Comparison of ENCODE assay signal across 16 cellular contexts in the genomic region with DNA sequence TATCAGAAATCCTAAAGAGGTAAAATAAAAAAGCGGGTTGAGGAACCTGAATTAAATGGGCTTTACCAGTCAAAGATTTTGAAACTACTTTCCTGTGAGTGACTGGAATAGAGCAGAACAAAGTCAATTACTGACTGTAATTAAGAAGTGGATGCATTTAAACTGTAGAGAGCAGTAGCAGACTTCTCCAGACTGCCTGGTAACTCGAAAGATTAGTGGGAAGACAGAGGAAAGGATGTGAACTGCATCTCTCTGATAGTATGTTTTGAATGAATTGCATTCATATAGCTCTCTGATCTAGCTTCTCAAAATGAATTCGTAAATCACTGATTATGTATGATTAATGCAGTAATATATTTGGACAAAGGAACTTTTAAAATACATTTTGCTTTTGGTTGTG.
DNase-seq lines count a peak whose midpoint lies in the region; ATAC-seq, FAIRE-seq and TF ChIP-seq lines count a peak whose summit lies in the region.
"Had no signal": no experiment of that assay in that cellular context is flagged by ENCODE, and none has a peak within 500 bp of the region (broad histone marks: within the 10 kb centered on the region; RNA-seq: fewer than 3 reads in every experiment).

No MANE protein-coding gene starts in this region.

- POLR2A ChIA-PET in HepG2 (lab: Yijun Ruan, JAX): no interaction called here

- in situ Hi-C loops in HepG2 (cut with HindIII; ENCODE audit: extremely low pct_ligation_motif_present, low pct_unique_long_range_greater_than_20kb): no loop called here

- no peak overlapping the region for H3K4me3 ChIP-seq in liver (ENCODE audit: low read depth in 1 of 3, low read length in 3 of 3)
- no peak overlapping the region for H3K4me3 ChIP-seq in HepG2 (replicated peaks in 1 of 3; ENCODE audit: insufficient read depth in 1 of 3, low read depth in 2 of 3, low read length in 3 of 3)
- H3K4me3 ChIP-seq in aorta (ENCODE audit: low read length in 2 of 2): no peak overlapping the region
- H3K4me3 ChIP-seq: BLaER1 had no signal

- ATAC-seq in HepG2 (no peak), left ventricle myocardium superior (peak; percentile 53), aorta (ENCODE audit: low FRiP score) (peak; percentile 77)
- no peak for ATAC-seq in activated T-helper 17 cell treated with anti-CD3 and anti-CD28 coated beads, Interleukin-2, amount 50 U/mL, for 72 hours (replicated peaks)
- ATAC-seq: activated CD8-positive, alpha-beta memory T cell treated with anti-CD3 and anti-CD28 coated beads, Interleukin-2, amount 10 ng/mL, durations not matched to agents 7 days and 5 days; effector memory CD8-positive, alpha-beta T cell; natural killer cell had no signal

- peaks cover 17% of the 10 kb centered on the region for H3K4me1 Mint-ChIP-seq in activated T-helper 17 cell treated with anti-CD3 and anti-CD28 coated beads, Interleukin-2, amount 50 U/mL, for 72 hours
- H3K4me1 Mint-ChIP-seq in progenitor cell of endocrine pancreas (ENCODE audit: low read depth): peaks cover 12% of the 10 kb centered on the region

- CTCF ChIA-PET in HepG2 (lab: Yijun Ruan, JAX; ENCODE audit: low intra/inter-chr PET ratio, low total read pairs): no interaction called here

- H2AFZ ChIP-seq in HepG2 (ENCODE audit: low read length): no peak overlapping the region

- no peaks in the 10 kb centered on the region for H3K27me3 ChIP-seq in liver (ENCODE audit: control insufficient read depth in 4 of 4, insufficient read depth in 4 of 4, low read length in 3 of 4)
- H3K27me3 ChIP-seq in HepG2 (ENCODE audit: control insufficient read depth in 1 of 2, insufficient read depth in 2 of 2, low read length in 2 of 2): no peaks in the 10 kb centered on the region
- peaks cover 0 to 2% of the 10 kb centered on the region in 2 donors for H3K27me3 ChIP-seq in aorta (ENCODE audit: control insufficient read depth in 1 of 2, insufficient read depth in 2 of 2, low read length in 1 of 2)
- H3K27me3 ChIP-seq: BLaER1 had no signal

- H3K4me1 ChIP-seq in liver (ENCODE audit: control insufficient read depth in 4 of 4, insufficient read depth in 4 of 4, low read length in 3 of 4) (peaks cover 1 to 24% (median 17%) of the 10 kb centered on the region in 4 donors), HepG2 (ENCODE audit: insufficient read depth, low read length) (no peaks in the 10 kb centered on the region), aorta (ENCODE audit: control insufficient read depth in 1 of 2, insufficient read depth in 2 of 2, low read length in 2 of 2) (peaks cover 0 to 2% of the 10 kb centered on the region in 2 donors)
- H3K4me1 ChIP-seq: BLaER1 had no signal

- H3K79me2 ChIP-seq in HepG2 (ENCODE audit: insufficient read depth, low read length): no peaks in the 10 kb centered on the region

- WGBS in liver: 83% methylated on average over 3 of the region's 3 CpGs
- WGBS in HepG2 (ENCODE audit: low lambda C conversion rate): 8% methylated on average over 3 of the region's 3 CpGs
- 66 to 70% methylated on average over 3 of the region's 3 CpGs for whole genome bisulfite sequencing in aorta, 2 donors

- H3K4me2 ChIP-seq in HepG2 (ENCODE audit: low read depth, low read length): no peak overlapping the region
- H3K4me2 ChIP-seq: BLaER1 had no signal

- peak; percentile 46 to 52 for TF ChIP-seq RAD21 in liver (IDR thresholded peaks at IDR 0.05)
- TF ChIP-seq RAD21 in HepG2 (CRISPR knock-in tag; IDR thresholded peaks at IDR 0.05): no peak

- H3K9me3 ChIP-seq in liver (ENCODE audit: control insufficient read depth in 4 of 4, low read length in 3 of 4): no peaks in the 10 kb centered on the region
- no peaks in the 10 kb centered on the region for H3K9me3 ChIP-seq in HepG2 (ENCODE audit: low read length)
- no peaks in the 10 kb centered on the region for H3K9me3 ChIP-seq in aorta (ENCODE audit: control insufficient read depth, low read length)
- H3K9me3 ChIP-seq: BLaER1 had no signal

- BruUV-seq in HepG2 (replicated peaks; lab: Mats Ljungman, UMichigan): no TSS peak

- no peaks in the 10 kb centered on the region for H3K27me3 Mint-ChIP-seq in activated T-helper 17 cell treated with anti-CD3 and anti-CD28 coated beads, Interleukin-2, amount 50 U/mL, for 72 hours
- H3K27me3 Mint-ChIP-seq in progenitor cell of endocrine pancreas: no peaks in the 10 kb centered on the region
- H3K27me3 Mint-ChIP-seq: activated CD8-positive, alpha-beta memory T cell treated with anti-CD3 and anti-CD28 coated beads, Interleukin-2, amount 10 ng/mL, durations not matched to agents 7 days and 5 days; effector memory CD8-positive, alpha-beta T cell had no signal

- DNase-seq in HepG2 (ENCODE audit: low spot score) (no peak), left ventricle myocardium superior (no peak), aorta (no peak), HK-2 (ENCODE audit: unreplicated experiment) (no peak), progenitor cell of endocrine pancreas (ENCODE audit: low spot score, unreplicated experiment) (no peak)
- no peak for DNase-seq in activated naive CD4-positive, alpha-beta T cell (lab: John Stamatoyannopoulos, UW)
- DNase-seq: activated CD8-positive, alpha-beta memory T cell treated with anti-CD3 and anti-CD28 coated beads, Interleukin-2, amount 10 ng/mL, durations not matched to agents 7 days and 5 days; amniotic stem cell; effector memory CD8-positive, alpha-beta T cell; immature natural killer cell; natural killer cell; NCI-H1436 treated with DMSO at 0.1 percent for 48 hours; stimulated activated CD4-positive, alpha-beta T cell treated with anti-CD3 and anti-CD28 coated beads, Interleukin-15, amount 100 ng/mL, for 24 hours had no signal

- H3K27ac ChIP-seq in liver (ENCODE audit: low read depth in 1 of 2, low read length in 2 of 2) (no peak overlapping the region), HepG2 (ENCODE audit: extremely low read length, insufficient read depth, low read length) (no peak overlapping the region), aorta (ENCODE audit: low read depth in 1 of 2, low read length in 2 of 2) (no peak overlapping the region)
- H3K27ac ChIP-seq: BLaER1 had no signal

- TF ChIP-seq EP300 in HepG2 (IDR thresholded peaks at IDR 0.05; ENCODE audit: low read depth in 2 of 2, low read length in 2 of 2) (no peak), HepG2 (CRISPR knock-in tag; IDR thresholded peaks at IDR 0.05; ENCODE audit: borderline replicate concordance) (no peak)

- no peak overlapping the region for H3K4me3 Mint-ChIP-seq in activated T-helper 17 cell treated with anti-CD3 and anti-CD28 coated beads, Interleukin-2, amount 50 U/mL, for 72 hours
- no peak overlapping the region for H3K4me3 Mint-ChIP-seq in progenitor cell of endocrine pancreas (ENCODE audit: low read depth)
- H3K4me3 Mint-ChIP-seq: activated CD8-positive, alpha-beta memory T cell treated with anti-CD3 and anti-CD28 coated beads, Interleukin-2, amount 10 ng/mL, durations not matched to agents 7 days and 5 days; effector memory CD8-positive, alpha-beta T cell; immature natural killer cell; natural killer cell had no signal

- no peaks in the 10 kb centered on the region for H4K20me1 ChIP-seq in HepG2 (ENCODE audit: insufficient read depth, low read length)
- H4K20me1 ChIP-seq: BLaER1 had no signal

- H3K9ac ChIP-seq in liver (ENCODE audit: low read depth in 1 of 2, low read length in 2 of 2): no peak overlapping the region
- H3K9ac ChIP-seq in HepG2 (ENCODE audit: insufficient read depth, low read depth, low read length): no peak overlapping the region
- H3K9ac ChIP-seq: BLaER1 had no signal

- H3K36me3 ChIP-seq in liver (ENCODE audit: control insufficient read depth in 4 of 4, insufficient read depth in 3 of 4, low read depth in 1 of 4, low read length in 3 of 4) (no peaks in the 10 kb centered on the region), HepG2 (replicated peaks in 1 of 2; ENCODE audit: control insufficient read depth in 1 of 2, insufficient read depth in 2 of 2, low read length in 2 of 2) (no peaks in the 10 kb centered on the region), aorta (ENCODE audit: control insufficient read depth in 1 of 2, insufficient read depth in 2 of 2, low read length in 1 of 2) (no peaks in the 10 kb centered on the region)

- no peak for TF ChIP-seq POLR2A in HepG2 (IDR thresholded peaks at IDR 0.05; ENCODE audit: insufficient read depth in 1 of 2, low read depth in 2 of 2, low read length in 2 of 2)

- H3K27ac Mint-ChIP-seq in activated T-helper 17 cell treated with anti-CD3 and anti-CD28 coated beads, Interleukin-2, amount 50 U/mL, for 72 hours: peak overlapping the region; percentile 5
- no peak overlapping the region for H3K27ac Mint-ChIP-seq in progenitor cell of endocrine pancreas
- H3K27ac Mint-ChIP-seq: activated CD8-positive, alpha-beta memory T cell treated with anti-CD3 and anti-CD28 coated beads, Interleukin-2, amount 10 ng/mL, durations not matched to agents 7 days and 5 days; immature natural killer cell; natural killer cell had no signal

- TF ChIP-seq CTCF in liver (IDR thresholded peaks at IDR 0.05; ENCODE audit: low read depth, low read length, missing input control) (no peak), HepG2 (CRISPR knock-in tag; IDR thresholded peaks at IDR 0.05) (no peak), progenitor cell of endocrine pancreas (IDR thresholded peaks at IDR 0.05; ENCODE audit: unreplicated experiment) (no peak)

- H3K36me3 Mint-ChIP-seq in activated T-helper 17 cell treated with anti-CD3 and anti-CD28 coated beads, Interleukin-2, amount 50 U/mL, for 72 hours (ENCODE audit: low read depth): peaks cover 30% of the 10 kb centered on the region
- no peaks in the 10 kb centered on the region for H3K36me3 Mint-ChIP-seq in progenitor cell of endocrine pancreas (ENCODE audit: insufficient read depth)
- H3K36me3 Mint-ChIP-seq: natural killer cell had no signal

- H3K9me3 Mint-ChIP-seq in activated T-helper 17 cell treated with anti-CD3 and anti-CD28 coated beads, Interleukin-2, amount 50 U/mL, for 72 hours: no peaks in the 10 kb centered on the region
- H3K9me3 Mint-ChIP-seq in progenitor cell of endocrine pancreas (ENCODE audit: low read depth): no peaks in the 10 kb centered on the region
- H3K9me3 Mint-ChIP-seq: effector memory CD8-positive, alpha-beta T cell; immature natural killer cell; natural killer cell had no signal

- FAIRE-seq in HepG2 (lab: Jason Lieb, UNC): no peak

- intact Hi-C loops in HepG2 (cut with micrococcal nuclease; ENCODE audit: unreplicated experiment) (no loop called here), left ventricle myocardium superior (cut with micrococcal nuclease) (no loop called here), aorta (cut with DNase I) (no loop called here)

TF ChIP-seq in liver, 16 proteins besides CTCF, POLR2A, EP300 and RAD21 (continues in another document):
- TF ChIP-seq RXRA (IDR thresholded peaks at IDR 0.05): no peak
- TF ChIP-seq FOXA2 (IDR thresholded peaks at IDR 0.05): no peak
- no peak for TF ChIP-seq GABPA (IDR thresholded peaks at IDR 0.05 in 1 of 2, conservative IDR thresholded peaks at IDR 0.05 in 1 of 2)
- no peak for TF ChIP-seq YY1 (IDR thresholded peaks at IDR 0.05)

TF ChIP-seq in HepG2, 621 proteins besides CTCF, POLR2A, EP300 and RAD21 (continues in another document):
- TF ChIP-seq ATF7 (IDR thresholded peaks at IDR 0.05) (no peak), ATF7 (CRISPR knock-in tag; IDR thresholded peaks at IDR 0.05) (no peak), ZNF607 (CRISPR knock-in tag; IDR thresholded peaks at IDR 0.05; ENCODE audit: borderline replicate concordance) (no peak), ZNF501 (CRISPR knock-in tag; IDR thresholded peaks at IDR 0.05) (no peak), ZNF781 (CRISPR knock-in tag; IDR thresholded peaks at IDR 0.05; ENCODE audit: borderline replicate concordance, not compliant biosample characterization) (no peak)

Comparison
In these comparisons a context has a peak if more than half of its experiments do, and no peak if none do; other contexts are left out.
1. ATAC-seq: peak in left ventricle myocardium superior (single experiment) and aorta (single experiment); none in HepG2 (single experiment) and activated T-helper 17 cell treated with anti-CD3 and anti-CD28 coated beads, Interleukin-2, amount 50 U/mL, for 72 hours (single experiment).